Comparison of ENCODE assay signal across 24 cellular contexts in the genomic region with DNA sequence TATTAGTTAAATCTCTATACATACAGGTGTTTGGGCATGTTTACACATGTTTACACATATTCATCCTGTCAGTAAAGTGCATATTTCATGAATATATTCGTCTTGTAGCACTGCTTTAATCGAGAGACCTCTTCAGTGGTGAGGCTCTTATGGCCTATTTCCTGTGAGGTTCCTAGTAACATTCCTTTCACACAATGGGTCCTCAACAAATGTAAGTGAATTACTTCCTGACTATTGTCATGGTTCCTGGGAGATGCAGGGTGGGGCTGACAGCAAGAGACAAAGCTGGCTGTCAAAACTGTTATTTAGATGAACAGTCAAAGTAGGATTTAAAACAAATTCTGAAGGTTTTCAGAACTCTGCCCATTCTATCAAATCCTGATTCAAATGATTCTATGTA. TPM values are rescaled to one million over a fixed set of nuclear protein-coding genes. Genes with fewer than 3 reads are reported as not detected.
A peak's percentile ranks its signal among the peaks of the same experiment; 100 is the strongest.
DNase-seq lines count a peak whose midpoint lies in the region; ATAC-seq, FAIRE-seq and TF ChIP-seq lines count a peak whose summit lies in the region.
"Had no signal": no experiment of that assay in that cellular context is flagged by ENCODE, and none has a peak within 500 bp of the region (broad histone marks: within the 10 kb centered on the region; RNA-seq: fewer than 3 reads in every experiment).

No MANE protein-coding gene starts in this region.

- H3K4me2 ChIP-seq in astrocyte (ENCODE audit: low read length), result no peak overlapping the region
- H3K4me2 ChIP-seq: smooth muscle cell had no signal

- H3K4me3 ChIP-seq in HUES6 (ENCODE audit: low read depth, low read length) (no peak overlapping the region; the same call in 1 of the 2 replicates), astrocyte (ENCODE audit: insufficient read depth, low read depth, low read length) (no peak overlapping the region), iPS DF 6.9 (ENCODE audit: low read length) (no peak overlapping the region)
- H3K4me3 ChIP-seq: esophagus muscularis mucosa, Peyer's patch, smooth muscle cell, thyroid gland had no signal

- no peaks in the 10 kb centered on the region for H3K36me3 Mint-ChIP-seq in astrocyte (ENCODE audit: low read depth, unreplicated experiment)

- H3K27ac Mint-ChIP-seq in astrocyte (ENCODE audit: unreplicated experiment), result peak overlapping the region; percentile 41
- H3K27ac Mint-ChIP-seq: activated B cell treated with CpG ODN at 0.5 μM for 24 hours; activated CD8-positive, alpha-beta T cell treated with anti-CD3 and anti-CD28 coated beads for 36 hours; CD4-positive, alpha-beta T cell had no signal

- peak overlapping the region; percentile 22 for H3K9ac ChIP-seq in HUES6 (ENCODE audit: low read length)
- H3K9ac ChIP-seq in astrocyte (ENCODE audit: low read length), result no peak overlapping the region

- FAIRE-seq in astrocyte (lab: Jason Lieb, UNC), result no peak
- FAIRE-seq: GM12891 had no signal

- no peak for TF ChIP-seq CTCF in astrocyte (IDR thresholded peaks at IDR 0.05; ENCODE audit: insufficient read depth, low read depth, low read length)

- WGBS in iPS DF 6.9 (ENCODE audit: insufficient coverage, insufficient read length), result no CpG with 5 or more reads among the region's 2 CpGs

- H3K9me3 ChIP-seq in HUES6 (ENCODE audit: control insufficient read depth, insufficient read depth, low read depth, low read length), result no peaks in the 10 kb centered on the region
- H3K9me3 ChIP-seq in astrocyte (ENCODE audit: insufficient read depth, low read depth, low read length), result no peaks in the 10 kb centered on the region
- no peaks in the 10 kb centered on the region for H3K9me3 ChIP-seq in iPS DF 6.9 (ENCODE audit: control insufficient read depth, insufficient read depth, low read length)
- H3K9me3 ChIP-seq: esophagus muscularis mucosa, neutrophil, Peyer's patch, thyroid gland had no signal

- no peak overlapping the region for H2AFZ ChIP-seq in astrocyte (ENCODE audit: low read depth, low read length)

- H3K79me2 ChIP-seq in astrocyte (ENCODE audit: insufficient read depth, low read length), result no peaks in the 10 kb centered on the region

- H3K4me1 Mint-ChIP-seq in astrocyte (ENCODE audit: low read depth, unreplicated experiment), result peaks cover 18% of the 10 kb centered on the region
- H3K4me1 Mint-ChIP-seq: activated B cell treated with CpG ODN at 0.5 μM for 24 hours had no signal

- peak; percentile 64 for DNase-seq in DMS53 (lab: John Stamatoyannopoulos, UW)
- DNase-seq in astrocyte (ENCODE audit: low read depth), result no peak
- DNase-seq in iPS DF 6.9 (ENCODE audit: low read depth, low spot score), result peak; percentile 57
- DNase-seq in activated CD4-positive, alpha-beta T cell treated with anti-CD3 and anti-CD28 coated beads, Interleukin-2, amount 50 U/mL, for 48 hours, result no peak
- no peak for DNase-seq in NCI-H2196 treated with DMSO at 0.1 percent for 48 hours (lab: John Stamatoyannopoulos, UW; ENCODE audit: unreplicated experiment)
- DNase-seq: activated B cell treated with CpG ODN at 0.5 μM for 24 hours; activated CD8-positive, alpha-beta T cell treated with anti-CD3 and anti-CD28 coated beads for 36 hours; activated gamma-delta T cell treated with Interleukin-2 at 50 U/mL for 16 hours; caudate nucleus; CD4-positive, alpha-beta T cell; DMS79; NCI-H1092; NCI-H2081 treated with DMSO at 0.1 percent for 48 hours; Peyer's patch; stimulated activated CD4-positive, alpha-beta T cell treated with anti-CD3 and anti-CD28 coated beads, Interleukin-4, amount 100 ng/mL, for 1 hour; stimulated activated naive CD8-positive, alpha-beta T cell treated with anti-CD3 and anti-CD28 coated beads, Interleukin-15, Interleukin-2, amounts not matched to agents 100 U/mL and 50 U/mL, for 24 hours; thyroid gland had no signal

- H3K4me1 ChIP-seq in HUES6 (ENCODE audit: control insufficient read depth, insufficient read depth, low read length), result peaks cover 47% of the 10 kb centered on the region
- no peaks in the 10 kb centered on the region for H3K4me1 ChIP-seq in astrocyte (ENCODE audit: insufficient read depth, low read length)
- no peaks in the 10 kb centered on the region for H3K4me1 ChIP-seq in iPS DF 6.9 (ENCODE audit: control insufficient read depth, insufficient read depth, low read length)
- H3K4me1 ChIP-seq: esophagus muscularis mucosa, Peyer's patch, thyroid gland had no signal

- no peak overlapping the region for H3K4me3 Mint-ChIP-seq in astrocyte (ENCODE audit: unreplicated experiment)
- H3K4me3 Mint-ChIP-seq: activated B cell treated with CpG ODN at 0.5 μM for 24 hours; activated CD8-positive, alpha-beta T cell treated with anti-CD3 and anti-CD28 coated beads for 36 hours; CD4-positive, alpha-beta T cell had no signal

- H4K20me1 ChIP-seq in astrocyte (ENCODE audit: insufficient read depth, low read length), result no peaks in the 10 kb centered on the region

- ATAC-seq in GM21367 (IDR thresholded peaks at IDR 0.05; ENCODE audit: unreplicated experiment), result no peak
- ATAC-seq in GM19397 (IDR thresholded peaks at IDR 0.05; ENCODE audit: unreplicated experiment), result no peak
- ATAC-seq: activated CD8-positive, alpha-beta T cell treated with anti-CD3 and anti-CD28 coated beads for 36 hours; stimulated activated naive CD8-positive, alpha-beta T cell treated with anti-CD3 and anti-CD28 coated beads, Interleukin-15, Interleukin-2, amounts not matched to agents 100 U/mL and 50 U/mL, for 24 hours had no signal

- H3K36me3 ChIP-seq in HUES6 (ENCODE audit: control insufficient read depth, insufficient read depth, low read length) (no peaks in the 10 kb centered on the region), astrocyte (ENCODE audit: insufficient read depth, low read length) (no peaks in the 10 kb centered on the region), iPS DF 6.9 (ENCODE audit: control insufficient read depth, insufficient read depth, low read length) (no peaks in the 10 kb centered on the region)
- H3K36me3 ChIP-seq: esophagus muscularis mucosa, neutrophil, Peyer's patch, thyroid gland had no signal

- no peaks in the 10 kb centered on the region for H3K27me3 ChIP-seq in HUES6 (ENCODE audit: control insufficient read depth, insufficient read depth, low read length)
- no peaks in the 10 kb centered on the region for H3K27me3 ChIP-seq in astrocyte (ENCODE audit: insufficient read depth, low read length)
- H3K27me3 ChIP-seq in iPS DF 6.9 (ENCODE audit: control insufficient read depth, insufficient read depth, low read length), result no peaks in the 10 kb centered on the region
- H3K27me3 ChIP-seq: esophagus muscularis mucosa, neutrophil, Peyer's patch, thyroid gland had no signal

- H3K9me3 Mint-ChIP-seq in astrocyte (ENCODE audit: unreplicated experiment), result peaks cover 1% of the 10 kb centered on the region
- H3K9me3 Mint-ChIP-seq: activated B cell treated with CpG ODN at 0.5 μM for 24 hours; activated CD8-positive, alpha-beta T cell treated with anti-CD3 and anti-CD28 coated beads for 36 hours; CD4-positive, alpha-beta T cell had no signal

- H3K27ac ChIP-seq in HUES6 (ENCODE audit: low read depth, low read length) (peak overlapping the region; percentile 77; the same call in 1 of the 2 replicates), astrocyte (ENCODE audit: low read depth, low read length) (no peak overlapping the region), iPS DF 6.9 (ENCODE audit: low read length) (no peak overlapping the region)
- H3K27ac ChIP-seq: esophagus muscularis mucosa, neutrophil, Peyer's patch, thyroid gland had no signal

- H3K27me3 Mint-ChIP-seq in astrocyte (ENCODE audit: low read depth, unreplicated experiment), result no peaks in the 10 kb centered on the region
- H3K27me3 Mint-ChIP-seq: activated B cell treated with CpG ODN at 0.5 μM for 24 hours; activated CD8-positive, alpha-beta T cell treated with anti-CD3 and anti-CD28 coated beads for 36 hours; CD4-positive, alpha-beta T cell had no signal

RNA-seq across cellular contexts. Expression of gene SEMA3A, which starts 12.4 kb away (rescaled TPM):
- total RNA-seq in astrocyte, result 22.0 and 31.3 TPM in 2 replicates
- total RNA-seq: activated B cell treated with CpG ODN at 0.5 μM for 24 hours had no signal

Comparison
In these comparisons a context has a peak if more than half of its experiments do, and no peak if none do; other contexts are left out.
1. DNase-seq: peak in DMS53 (single experiment) and iPS DF 6.9 (single experiment); none in astrocyte (single experiment), activated CD4-positive, alpha-beta T cell treated with anti-CD3 and anti-CD28 coated beads, Interleukin-2, amount 50 U/mL, for 48 hours (0 of 2) and NCI-H2196 treated with DMSO at 0.1 percent for 48 hours (single experiment).